Comparison of ENCODE assay signal across 2 cellular contexts in the genomic region with DNA sequence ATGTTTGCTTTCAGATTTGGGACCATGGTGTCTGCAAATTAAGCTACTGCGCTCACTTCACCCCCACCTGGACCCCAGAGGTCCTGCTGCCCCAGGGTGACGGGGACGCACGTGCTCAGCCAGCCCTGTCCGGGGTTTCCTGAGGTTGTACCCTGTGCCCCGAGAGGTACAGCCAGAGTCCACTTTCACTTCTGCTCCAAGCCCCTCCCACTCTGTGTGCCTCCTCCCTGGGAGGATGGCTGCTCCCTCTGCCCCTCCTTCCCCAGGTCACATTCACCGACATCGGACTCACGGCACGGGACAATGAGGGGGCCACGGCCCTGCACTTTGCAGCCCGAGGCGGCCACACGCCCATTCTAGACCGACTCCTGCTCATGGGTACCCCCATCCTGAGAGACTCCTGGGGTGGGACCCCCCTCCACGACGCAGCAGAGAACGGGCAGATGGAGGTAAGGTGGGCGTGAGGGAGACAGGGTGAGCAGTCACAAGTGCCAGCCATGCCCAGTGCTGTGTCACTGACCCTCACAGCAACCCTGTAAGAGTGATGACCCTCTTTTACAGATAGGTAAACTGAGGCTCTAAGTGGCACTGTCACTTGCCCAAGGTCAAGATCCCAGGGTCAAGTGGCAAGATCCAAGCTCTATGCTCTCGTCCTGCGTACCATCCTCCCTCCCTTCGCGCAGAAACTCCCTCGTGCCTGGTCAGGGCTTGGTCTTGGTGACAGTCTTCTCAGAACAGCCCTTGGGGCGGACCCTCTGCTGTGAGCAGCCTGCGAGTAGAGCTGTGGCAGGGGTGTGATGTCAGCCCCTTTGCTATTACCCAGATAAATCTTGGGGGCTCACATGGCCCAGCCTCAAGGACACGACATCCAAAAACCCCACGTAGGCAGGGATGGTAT.
TF ChIP-seq lines count a peak whose summit lies in the region.

No MANE protein-coding gene starts in this region.

TF ChIP-seq in GM12891, 5 proteins besides CTCF, POLR2A, EP300 and RAD21:
- TF ChIP-seq SPI1 (IDR thresholded peaks at IDR 0.05; ENCODE audit: low read depth, low read length), result peak; percentile 89
- TF ChIP-seq TAF1 (IDR thresholded peaks at IDR 0.05; ENCODE audit: low read depth, low read length), result no peak

TF ChIP-seq in HepG2, 621 proteins besides CTCF, POLR2A, EP300 and RAD21 (continues in another document):
- no peak for TF ChIP-seq RNF2 (conservative IDR thresholded peaks at IDR 0.05; ENCODE audit: low read depth)
- no peak for TF ChIP-seq ZC3H4 (CRISPR knock-in tag; IDR thresholded peaks at IDR 0.05; ENCODE audit: borderline replicate concordance)
- TF ChIP-seq, protein P1, sequence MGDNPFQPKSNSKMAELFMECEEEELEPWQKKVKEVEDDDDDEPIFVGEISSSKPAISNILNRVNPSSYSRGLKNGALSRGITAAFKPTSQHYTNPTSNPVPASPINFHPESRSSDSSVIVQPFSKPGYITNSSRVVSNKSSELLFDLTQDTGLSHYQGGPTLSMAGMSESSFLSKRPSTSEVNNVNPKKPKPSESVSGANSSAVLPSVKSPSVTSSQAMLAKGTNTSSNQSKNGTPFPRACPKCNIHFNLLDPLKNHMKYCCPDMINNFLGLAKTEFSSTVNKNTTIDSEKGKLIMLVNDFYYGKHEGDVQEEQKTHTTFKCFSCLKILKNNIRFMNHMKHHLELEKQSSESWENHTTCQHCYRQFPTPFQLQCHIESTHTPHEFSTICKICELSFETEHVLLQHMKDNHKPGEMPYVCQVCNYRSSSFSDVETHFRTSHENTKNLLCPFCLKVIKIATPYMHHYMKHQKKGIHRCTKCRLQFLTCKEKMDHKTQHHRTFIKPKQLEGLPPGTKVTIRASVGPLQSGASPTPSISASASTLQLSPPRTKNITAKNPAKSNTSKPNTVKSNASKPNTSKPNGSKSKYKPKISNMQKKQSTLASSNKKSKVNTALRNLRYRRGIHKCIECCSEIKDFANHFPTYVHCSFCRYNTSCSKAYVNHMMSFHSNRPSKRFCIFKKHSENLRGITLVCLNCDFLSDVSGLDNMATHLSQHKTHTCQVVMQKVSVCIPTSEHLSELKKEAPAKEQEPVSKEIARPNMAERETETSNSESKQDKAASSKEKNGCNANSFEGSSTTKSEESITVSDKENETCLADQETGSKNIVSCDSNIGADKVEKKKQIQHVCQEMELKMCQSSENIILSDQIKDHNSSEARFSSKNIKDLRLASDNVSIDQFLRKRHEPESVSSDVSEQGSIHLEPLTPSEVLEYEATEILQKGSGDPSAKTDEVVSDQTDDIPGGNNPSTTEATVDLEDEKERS (CRISPR knock-in tag; IDR thresholded peaks at IDR 0.05), result peak; percentile 33; the same call in 1 of the 2 replicates
- no peak for TF ChIP-seq EZH2 (conservative IDR thresholded peaks at IDR 0.05; ENCODE audit: low read depth, low read length)
- no peak for TF ChIP-seq CEBPG (CRISPR knock-in tag; IDR thresholded peaks at IDR 0.05)
- no peak for TF ChIP-seq MATR3 (CRISPR knock-in tag; IDR thresholded peaks at IDR 0.05)
- TF ChIP-seq HCFC1 (IDR thresholded peaks at IDR 0.05; ENCODE audit: low read depth, low read length), result no peak; the same call in 1 of the 2 replicates
- TF ChIP-seq CBX1 (IDR thresholded peaks at IDR 0.05; ENCODE audit: low read depth), result no peak
- TF ChIP-seq DMAP1 (CRISPR knock-in tag; IDR thresholded peaks at IDR 0.05), result peak; percentile 91
- TF ChIP-seq MED13 (CRISPR knock-in tag; IDR thresholded peaks at IDR 0.05), result no peak
- TF ChIP-seq, protein P2, sequence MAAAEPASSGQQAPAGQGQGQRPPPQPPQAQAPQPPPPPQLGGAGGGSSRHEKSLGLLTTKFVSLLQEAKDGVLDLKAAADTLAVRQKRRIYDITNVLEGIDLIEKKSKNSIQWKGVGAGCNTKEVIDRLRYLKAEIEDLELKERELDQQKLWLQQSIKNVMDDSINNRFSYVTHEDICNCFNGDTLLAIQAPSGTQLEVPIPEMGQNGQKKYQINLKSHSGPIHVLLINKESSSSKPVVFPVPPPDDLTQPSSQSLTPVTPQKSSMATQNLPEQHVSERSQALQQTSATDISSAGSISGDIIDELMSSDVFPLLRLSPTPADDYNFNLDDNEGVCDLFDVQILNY (CRISPR knock-in tag; conservative IDR thresholded peaks at IDR 0.05), result no peak
- TF ChIP-seq, protein P3, sequence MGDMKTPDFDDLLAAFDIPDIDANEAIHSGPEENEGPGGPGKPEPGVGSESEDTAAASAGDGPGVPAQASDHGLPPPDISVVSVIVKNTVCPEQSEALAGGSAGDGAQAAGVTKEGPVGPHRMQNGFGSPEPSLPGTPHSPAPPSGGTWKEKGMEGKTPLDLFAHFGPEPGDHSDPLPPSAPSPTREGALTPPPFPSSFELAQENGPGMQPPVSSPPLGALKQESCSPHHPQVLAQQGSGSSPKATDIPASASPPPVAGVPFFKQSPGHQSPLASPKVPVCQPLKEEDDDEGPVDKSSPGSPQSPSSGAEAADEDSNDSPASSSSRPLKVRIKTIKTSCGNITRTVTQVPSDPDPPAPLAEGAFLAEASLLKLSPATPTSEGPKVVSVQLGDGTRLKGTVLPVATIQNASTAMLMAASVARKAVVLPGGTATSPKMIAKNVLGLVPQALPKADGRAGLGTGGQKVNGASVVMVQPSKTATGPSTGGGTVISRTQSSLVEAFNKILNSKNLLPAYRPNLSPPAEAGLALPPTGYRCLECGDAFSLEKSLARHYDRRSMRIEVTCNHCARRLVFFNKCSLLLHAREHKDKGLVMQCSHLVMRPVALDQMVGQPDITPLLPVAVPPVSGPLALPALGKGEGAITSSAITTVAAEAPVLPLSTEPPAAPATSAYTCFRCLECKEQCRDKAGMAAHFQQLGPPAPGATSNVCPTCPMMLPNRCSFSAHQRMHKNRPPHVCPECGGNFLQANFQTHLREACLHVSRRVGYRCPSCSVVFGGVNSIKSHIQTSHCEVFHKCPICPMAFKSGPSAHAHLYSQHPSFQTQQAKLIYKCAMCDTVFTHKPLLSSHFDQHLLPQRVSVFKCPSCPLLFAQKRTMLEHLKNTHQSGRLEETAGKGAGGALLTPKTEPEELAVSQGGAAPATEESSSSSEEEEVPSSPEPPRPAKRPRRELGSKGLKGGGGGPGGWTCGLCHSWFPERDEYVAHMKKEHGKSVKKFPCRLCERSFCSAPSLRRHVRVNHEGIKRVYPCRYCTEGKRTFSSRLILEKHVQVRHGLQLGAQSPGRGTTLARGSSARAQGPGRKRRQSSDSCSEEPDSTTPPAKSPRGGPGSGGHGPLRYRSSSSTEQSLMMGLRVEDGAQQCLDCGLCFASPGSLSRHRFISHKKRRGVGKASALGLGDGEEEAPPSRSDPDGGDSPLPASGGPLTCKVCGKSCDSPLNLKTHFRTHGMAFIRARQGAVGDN (CRISPR knock-in tag; IDR thresholded peaks at IDR 0.05), result peak; percentile 91
- TF ChIP-seq, protein P4, sequence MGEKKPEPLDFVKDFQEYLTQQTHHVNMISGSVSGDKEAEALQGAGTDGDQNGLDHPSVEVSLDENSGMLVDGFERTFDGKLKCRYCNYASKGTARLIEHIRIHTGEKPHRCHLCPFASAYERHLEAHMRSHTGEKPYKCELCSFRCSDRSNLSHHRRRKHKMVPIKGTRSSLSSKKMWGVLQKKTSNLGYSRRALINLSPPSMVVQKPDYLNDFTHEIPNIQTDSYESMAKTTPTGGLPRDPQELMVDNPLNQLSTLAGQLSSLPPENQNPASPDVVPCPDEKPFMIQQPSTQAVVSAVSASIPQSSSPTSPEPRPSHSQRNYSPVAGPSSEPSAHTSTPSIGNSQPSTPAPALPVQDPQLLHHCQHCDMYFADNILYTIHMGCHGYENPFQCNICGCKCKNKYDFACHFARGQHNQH (CRISPR knock-in tag; IDR thresholded peaks at IDR 0.05), result peak; percentile 75; the same call in 1 of the 2 replicates
- TF ChIP-seq ZNF605 (CRISPR knock-in tag; IDR thresholded peaks at IDR 0.05), result 0 out of 2 replicates have a peak, but pooled peaks have one; percentile 48
- TF ChIP-seq RARG (CRISPR knock-in tag; IDR thresholded peaks at IDR 0.05; ENCODE audit: low read depth), result no peak
- peak; percentile 47; the same call in 1 of the 2 replicates for TF ChIP-seq TOE1 (CRISPR knock-in tag; IDR thresholded peaks at IDR 0.05)
- peak; percentile 55; the same call in 1 of the 2 replicates for TF ChIP-seq ISL2 (CRISPR knock-in tag; IDR thresholded peaks at IDR 0.05)
- TF ChIP-seq, protein P5, sequence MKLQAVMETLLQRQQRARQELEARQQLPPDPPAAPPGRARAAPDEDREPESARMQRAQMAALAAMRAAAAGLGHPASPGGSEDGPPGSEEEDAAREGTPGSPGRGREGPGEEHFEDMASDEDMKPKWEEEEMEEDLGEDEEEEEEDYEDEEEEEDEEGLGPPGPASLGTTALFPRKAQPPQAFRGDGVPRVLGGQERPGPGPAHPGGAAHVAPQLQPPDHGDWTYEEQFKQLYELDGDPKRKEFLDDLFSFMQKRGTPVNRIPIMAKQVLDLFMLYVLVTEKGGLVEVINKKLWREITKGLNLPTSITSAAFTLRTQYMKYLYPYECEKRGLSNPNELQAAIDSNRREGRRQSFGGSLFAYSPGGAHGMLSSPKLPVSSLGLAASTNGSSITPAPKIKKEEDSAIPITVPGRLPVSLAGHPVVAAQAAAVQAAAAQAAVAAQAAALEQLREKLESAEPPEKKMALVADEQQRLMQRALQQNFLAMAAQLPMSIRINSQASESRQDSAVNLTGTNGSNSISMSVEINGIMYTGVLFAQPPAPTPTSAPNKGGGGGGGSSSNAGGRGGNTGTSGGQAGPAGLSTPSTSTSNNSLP (IDR thresholded peaks at IDR 0.05; ENCODE audit: low read depth, low read length), result no peak
- no peak for TF ChIP-seq ZNF768 (CRISPR knock-in tag; IDR thresholded peaks at IDR 0.05)
- TF ChIP-seq ATF7 (IDR thresholded peaks at IDR 0.05), result no peak
- TF ChIP-seq ATF7 (CRISPR knock-in tag; IDR thresholded peaks at IDR 0.05), result no peak
- TF ChIP-seq HMGA1 (CRISPR knock-in tag; conservative IDR thresholded peaks at IDR 0.05), result no peak
- no peak for TF ChIP-seq SMYD3 (CRISPR knock-in tag; IDR thresholded peaks at IDR 0.05)
- TF ChIP-seq GATA4 (IDR thresholded peaks at IDR 0.05; ENCODE audit: borderline replicate concordance, low read depth), result no peak
- TF ChIP-seq ATAD3A (CRISPR knock-in tag; IDR thresholded peaks at IDR 0.05), result no peak
- TF ChIP-seq, protein P6, sequence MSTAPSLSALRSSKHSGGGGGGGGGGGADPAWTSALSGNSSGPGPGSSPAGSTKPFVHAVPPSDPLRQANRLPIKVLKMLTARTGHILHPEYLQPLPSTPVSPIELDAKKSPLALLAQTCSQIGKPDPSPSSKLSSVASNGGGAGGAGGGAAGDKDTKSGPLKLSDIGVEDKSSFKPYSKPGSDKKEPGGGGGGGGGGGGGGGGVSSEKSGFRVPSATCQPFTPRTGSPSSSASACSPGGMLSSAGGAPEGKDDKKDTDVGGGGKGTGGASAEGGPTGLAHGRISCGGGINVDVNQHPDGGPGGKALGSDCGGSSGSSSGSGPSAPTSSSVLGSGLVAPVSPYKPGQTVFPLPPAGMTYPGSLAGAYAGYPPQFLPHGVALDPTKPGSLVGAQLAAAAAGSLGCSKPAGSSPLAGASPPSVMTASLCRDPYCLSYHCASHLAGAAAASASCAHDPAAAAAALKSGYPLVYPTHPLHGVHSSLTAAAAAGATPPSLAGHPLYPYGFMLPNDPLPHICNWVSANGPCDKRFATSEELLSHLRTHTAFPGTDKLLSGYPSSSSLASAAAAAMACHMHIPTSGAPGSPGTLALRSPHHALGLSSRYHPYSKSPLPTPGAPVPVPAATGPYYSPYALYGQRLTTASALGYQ (CRISPR knock-in tag; IDR thresholded peaks at IDR 0.05), result no peak
- peak; percentile 76; the same call in 1 of the 2 replicates for TF ChIP-seq MYNN (CRISPR knock-in tag; IDR thresholded peaks at IDR 0.05; ENCODE audit: low read depth)
- TF ChIP-seq RORA (CRISPR knock-in tag; IDR thresholded peaks at IDR 0.05), result no peak
- no peak for TF ChIP-seq SKI (IDR thresholded peaks at IDR 0.05; ENCODE audit: partially characterized antibody)
- no peak for TF ChIP-seq AKAP8 (CRISPR knock-in tag; IDR thresholded peaks at IDR 0.05)
- TF ChIP-seq, protein P7, sequence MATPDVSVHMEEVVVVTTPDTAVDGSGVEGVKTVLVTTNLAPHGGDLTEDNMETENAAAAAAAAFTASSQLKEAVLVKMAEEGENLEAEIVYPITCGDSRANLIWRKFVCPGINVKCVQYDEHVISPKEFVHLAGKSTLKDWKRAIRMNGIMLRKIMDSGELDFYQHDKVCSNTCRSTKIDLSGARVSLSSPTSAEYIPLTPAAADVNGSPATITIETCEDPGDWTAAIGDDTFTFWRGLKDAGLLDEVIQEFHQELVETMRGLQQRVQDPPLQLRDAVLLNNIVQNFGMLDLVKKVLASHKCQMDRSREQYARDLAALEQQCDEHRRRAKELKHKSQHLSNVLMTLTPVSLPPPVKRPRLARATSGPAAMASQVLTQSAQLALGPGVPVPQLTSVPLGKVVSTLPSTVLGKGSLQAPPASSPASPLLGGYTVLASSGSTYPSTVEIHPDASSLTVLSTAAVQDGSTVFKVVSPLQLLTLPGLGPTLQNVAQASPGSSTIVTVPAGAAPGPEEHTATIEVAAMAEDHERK (CRISPR knock-in tag; IDR thresholded peaks at IDR 0.05; ENCODE audit: low read depth), result no peak
- TF ChIP-seq ARNT (IDR thresholded peaks at IDR 0.05), result no peak
- TF ChIP-seq, protein P8, sequence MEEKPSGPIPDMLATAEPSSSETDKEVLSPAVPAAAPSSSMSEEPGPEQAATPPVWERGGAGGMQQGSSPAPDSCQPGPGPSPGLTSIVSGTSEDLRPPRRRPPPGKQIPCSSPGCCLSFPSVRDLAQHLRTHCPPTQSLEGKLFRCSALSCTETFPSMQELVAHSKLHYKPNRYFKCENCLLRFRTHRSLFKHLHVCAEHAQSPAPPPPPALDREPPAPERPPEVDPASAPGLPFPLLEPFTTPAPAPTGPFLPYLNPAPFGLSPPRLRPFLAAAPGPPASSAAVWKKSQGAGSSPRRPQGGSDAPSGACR (CRISPR knock-in tag; IDR thresholded peaks at IDR 0.05), result 0 out of 2 replicates have a peak, but pooled peaks have one; percentile 42
- no peak for TF ChIP-seq ZNF567 (CRISPR knock-in tag; IDR thresholded peaks at IDR 0.05; ENCODE audit: borderline replicate concordance)
- TF ChIP-seq ZNF616 (CRISPR knock-in tag; IDR thresholded peaks at IDR 0.05; ENCODE audit: low read depth), result no peak
- TF ChIP-seq, protein P9, sequence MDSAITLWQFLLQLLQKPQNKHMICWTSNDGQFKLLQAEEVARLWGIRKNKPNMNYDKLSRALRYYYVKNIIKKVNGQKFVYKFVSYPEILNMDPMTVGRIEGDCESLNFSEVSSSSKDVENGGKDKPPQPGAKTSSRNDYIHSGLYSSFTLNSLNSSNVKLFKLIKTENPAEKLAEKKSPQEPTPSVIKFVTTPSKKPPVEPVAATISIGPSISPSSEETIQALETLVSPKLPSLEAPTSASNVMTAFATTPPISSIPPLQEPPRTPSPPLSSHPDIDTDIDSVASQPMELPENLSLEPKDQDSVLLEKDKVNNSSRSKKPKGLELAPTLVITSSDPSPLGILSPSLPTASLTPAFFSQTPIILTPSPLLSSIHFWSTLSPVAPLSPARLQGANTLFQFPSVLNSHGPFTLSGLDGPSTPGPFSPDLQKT (CRISPR knock-in tag; IDR thresholded peaks at IDR 0.05; ENCODE audit: borderline replicate concordance), result no peak
- no peak for TF ChIP-seq KDM6A (CRISPR knock-in tag; IDR thresholded peaks at IDR 0.05; ENCODE audit: low read depth)
- TF ChIP-seq, protein P10, sequence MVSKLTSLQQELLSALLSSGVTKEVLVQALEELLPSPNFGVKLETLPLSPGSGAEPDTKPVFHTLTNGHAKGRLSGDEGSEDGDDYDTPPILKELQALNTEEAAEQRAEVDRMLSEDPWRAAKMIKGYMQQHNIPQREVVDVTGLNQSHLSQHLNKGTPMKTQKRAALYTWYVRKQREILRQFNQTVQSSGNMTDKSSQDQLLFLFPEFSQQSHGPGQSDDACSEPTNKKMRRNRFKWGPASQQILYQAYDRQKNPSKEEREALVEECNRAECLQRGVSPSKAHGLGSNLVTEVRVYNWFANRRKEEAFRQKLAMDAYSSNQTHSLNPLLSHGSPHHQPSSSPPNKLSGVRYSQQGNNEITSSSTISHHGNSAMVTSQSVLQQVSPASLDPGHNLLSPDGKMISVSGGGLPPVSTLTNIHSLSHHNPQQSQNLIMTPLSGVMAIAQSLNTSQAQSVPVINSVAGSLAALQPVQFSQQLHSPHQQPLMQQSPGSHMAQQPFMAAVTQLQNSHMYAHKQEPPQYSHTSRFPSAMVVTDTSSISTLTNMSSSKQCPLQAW (CRISPR knock-in tag; IDR thresholded peaks at IDR 0.05), result no peak
- 0 out of 2 replicates have a peak, but pooled peaks have one; percentile 72 for TF ChIP-seq KAT8 (CRISPR knock-in tag; IDR thresholded peaks at IDR 0.05)
